Comparison of ENCODE assay signal across 8 cellular contexts in the genomic region with DNA sequence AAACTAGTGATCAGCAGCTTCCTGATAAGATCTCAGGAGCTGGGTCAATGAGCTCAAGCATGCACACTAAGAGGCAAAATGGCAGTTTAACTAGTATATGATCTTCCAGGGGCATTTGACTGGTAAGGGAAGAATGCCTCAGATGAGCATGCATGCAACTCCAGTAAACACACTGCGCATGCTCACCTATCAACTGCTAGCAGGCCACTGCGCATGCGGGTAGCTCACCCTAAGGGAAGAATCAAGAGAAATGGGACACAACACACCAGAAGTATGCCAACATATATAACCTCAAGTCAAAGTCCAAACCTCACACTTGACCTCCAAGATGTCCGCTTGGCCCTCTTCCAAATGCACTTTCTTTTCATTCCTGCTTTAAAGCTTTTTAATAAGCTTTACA.
"Had no signal": no experiment of that assay in that cellular context is flagged by ENCODE, and none has a peak within 500 bp of the region (broad histone marks: within the 10 kb centered on the region; RNA-seq: fewer than 3 reads in every experiment).

No MANE protein-coding gene starts in this region.

- H3K9me3 ChIP-seq: HAP-1 had no signal

- H3K36me3 ChIP-seq: HAP-1 had no signal

- H3K27ac ChIP-seq: HL-60 had no signal

- H3K4me3 ChIP-seq: GM23338, HAP-1 had no signal

- ATAC-seq: GM23338, HCT116, HepG2 had no signal

- DNase-seq: H7, HFFc6, KG1 had no signal

- FAIRE-seq: HepG2 had no signal

- H3K4me2 ChIP-seq: GM23338 had no signal

- H2AFZ ChIP-seq: GM23338 had no signal
